ENCODE assay signal across 9 cellular contexts in genomic region chrX:40201486-40201885, GRCh38.
A peak's percentile ranks its signal among the peaks of the same experiment; 100 is the strongest.
DNase-seq lines count a peak whose midpoint lies in the region; ATAC-seq and TF ChIP-seq lines count a peak whose summit lies in the region.
"Had no signal": no experiment of that assay in that cellular context is flagged by ENCODE, and none has a peak within 500 bp of the region (broad histone marks: within the 10 kb centered on the region; RNA-seq: fewer than 3 reads in every experiment).

No MANE protein-coding gene starts in this region.

- intact Hi-C loops in gastrocnemius medialis (cut with DNase I; ENCODE audit: low total_unique reads) = no loop called here

- H3K27ac ChIP-seq in gastrocnemius medialis = no peak overlapping the region
- H3K27ac ChIP-seq: 22Rv1 had no signal

- no peak overlapping the region for H3K4me3 ChIP-seq in gastrocnemius medialis

- H3K27me3 ChIP-seq in gastrocnemius medialis = no peaks in the 10 kb centered on the region

- H3K4me1 ChIP-seq in gastrocnemius medialis = no peaks in the 10 kb centered on the region

- peak; percentile 83 for ATAC-seq in GM19463 (IDR thresholded peaks at IDR 0.05; ENCODE audit: unreplicated experiment)
- ATAC-seq in HG03354 (IDR thresholded peaks at IDR 0.05; ENCODE audit: poor library complexity, severe bottlenecking, unreplicated experiment) = peak; percentile 93
- peak; percentile 38 for ATAC-seq in esophagus mucosa
- ATAC-seq in gastrocnemius medialis = no peak

- H3K9me3 ChIP-seq in gastrocnemius medialis = no peaks in the 10 kb centered on the region

- H3K36me3 ChIP-seq in gastrocnemius medialis = no peaks in the 10 kb centered on the region

- no peak for TF ChIP-seq CTCF in gastrocnemius medialis (IDR thresholded peaks at IDR 0.05 in 4 of 5, conservative IDR thresholded peaks at IDR 0.05 in 1 of 5)

- peak; percentile 26 for DNase-seq in DMS53 (lab: John Stamatoyannopoulos, UW)
- DNase-seq in DMS53 treated with DMSO at 0.1 percent for 48 hours (lab: John Stamatoyannopoulos, UW; ENCODE audit: unreplicated experiment) = no peak
- no peak for DNase-seq in SKM-1 (lab: John Stamatoyannopoulos, UW; ENCODE audit: unreplicated experiment)
- no peak for DNase-seq in DMS79 (lab: John Stamatoyannopoulos, UW)
- DNase-seq in gastrocnemius medialis = no peak

- TF ChIP-seq POLR2A in gastrocnemius medialis (IDR thresholded peaks at IDR 0.05) = no peak

- in situ Hi-C loops in gastrocnemius medialis (cut with MboI; ENCODE audit: low sequenced_read_pairs in 4 of 4) = loop anchor here in 1 of 4 donors (25.0 kb wide), 1 partner anchor 111 kb away; no protein-coding TSS in a partner anchor

Comparison
In these comparisons a context has a peak if more than half of its experiments do, and no peak if none do; other contexts are left out.
1. ATAC-seq: peak in GM19463 (single experiment), HG03354 (single experiment) and esophagus mucosa (single experiment); none in gastrocnemius medialis (0 of 2).